ENCODE assay signal across 8 cellular contexts in genomic region chr6:79586548-79586947, GRCh38. TPM values are rescaled to one million over a fixed set of nuclear protein-coding genes. Genes with fewer than 3 reads are reported as not detected.
DNase-seq lines count a peak whose midpoint lies in the region; ATAC-seq and TF ChIP-seq lines count a peak whose summit lies in the region.

No MANE protein-coding gene starts in this region.

- H3K4me1 Mint-ChIP-seq in WTC11, result no peaks in the 10 kb centered on the region

- no peak overlapping the region for H3K27ac Mint-ChIP-seq in WTC11

- no peaks in the 10 kb centered on the region for H3K36me3 ChIP-seq in liver (ENCODE audit: control insufficient read depth in 4 of 4, insufficient read depth in 3 of 4, low read depth in 1 of 4, low read length in 3 of 4)

- H3K4me3 Mint-ChIP-seq in WTC11, result no peak overlapping the region

- no peak overlapping the region for H3K9ac ChIP-seq in liver (ENCODE audit: low read depth in 1 of 2, low read length in 2 of 2)

- no peaks in the 10 kb centered on the region; the same call in 1 of the 2 replicates for H3K27me3 Mint-ChIP-seq in WTC11 (ENCODE audit: low read depth)

- H3K27me3 ChIP-seq in liver (ENCODE audit: control insufficient read depth in 4 of 4, insufficient read depth in 4 of 4, low read length in 3 of 4), result no peaks in the 10 kb centered on the region

- peaks cover 21% of the 10 kb centered on the region for H3K9me3 Mint-ChIP-seq in WTC11

- TF ChIP-seq RAD21 in liver (IDR thresholded peaks at IDR 0.05), result peak; percentile 55 to 78

- DNase-seq in DMS114 treated with DMSO at 0.1 percent for 48 hours (lab: John Stamatoyannopoulos, UW; ENCODE audit: unreplicated experiment) (peak; percentile 8), WTC11 (ENCODE audit: low spot score) (no peak), NCI-H2227 (lab: John Stamatoyannopoulos, UW; ENCODE audit: unreplicated experiment) (no peak), cortex of kidney (lab: John Stamatoyannopoulos, UW) (no peak), epidermal melanocyte (ENCODE audit: insufficient read length, low spot score) (no peak)

- H3K27ac ChIP-seq in liver (ENCODE audit: low read depth in 1 of 2, low read length in 2 of 2), result no peak overlapping the region

- H3K4me1 ChIP-seq in liver (ENCODE audit: control insufficient read depth in 4 of 4, insufficient read depth in 4 of 4, low read length in 3 of 4), result no peaks in the 10 kb centered on the region

- TF ChIP-seq CTCF in WTC11 (IDR thresholded peaks at IDR 0.05) (peak; percentile 38), liver (IDR thresholded peaks at IDR 0.05; ENCODE audit: low read depth, low read length, missing input control) (peak; percentile 56)

- POLR2A ChIA-PET in WTC11 (lab: Charles Lee), result no interaction called here

- CTCF ChIA-PET in WTC11 (lab: Charles Lee), result no interaction called here

- H3K4me3 ChIP-seq in liver (ENCODE audit: low read depth in 1 of 3, low read length in 3 of 3), result no peak overlapping the region

- H3K36me3 Mint-ChIP-seq in WTC11, result peaks cover 10% of the 10 kb centered on the region

- no peaks in the 10 kb centered on the region for H3K9me3 ChIP-seq in liver (ENCODE audit: control insufficient read depth in 4 of 4, low read length in 3 of 4)

- ATAC-seq in HG02973 (IDR thresholded peaks at IDR 0.05; ENCODE audit: unreplicated experiment), result peak; percentile 66
- peak; percentile 98 for ATAC-seq in WTC11
- no peak for ATAC-seq in GM21619 (IDR thresholded peaks at IDR 0.05; ENCODE audit: unreplicated experiment)

TF ChIP-seq in WTC11, 78 proteins besides CTCF, POLR2A, EP300 and RAD21 (continues in another document):
- TF ChIP-seq NFE2L1 (CRISPR knock-in tag; IDR thresholded peaks at IDR 0.05) (no peak), NR1H2 (CRISPR knock-in tag; IDR thresholded peaks at IDR 0.05) (no peak), CREM (CRISPR knock-in tag; IDR thresholded peaks at IDR 0.05) (no peak), MXD4 (CRISPR knock-in tag; IDR thresholded peaks at IDR 0.05; ENCODE audit: borderline replicate concordance) (no peak), ZNF671 (CRISPR knock-in tag; IDR thresholded peaks at IDR 0.05) (no peak), ETV6 (CRISPR knock-in tag; IDR thresholded peaks at IDR 0.05) (no peak), JUN (CRISPR knock-in tag; IDR thresholded peaks at IDR 0.05) (no peak), EMX1 (CRISPR knock-in tag; IDR thresholded peaks at IDR 0.05) (no peak), MLX (CRISPR knock-in tag; IDR thresholded peaks at IDR 0.05) (no peak), STAT6 (CRISPR knock-in tag; conservative IDR thresholded peaks at IDR 0.05; ENCODE audit: low read depth) (no peak), ZNF416 (CRISPR knock-in tag; IDR thresholded peaks at IDR 0.05) (no peak), ZBTB43 (CRISPR knock-in tag; IDR thresholded peaks at IDR 0.05) (no peak), ESRRA (CRISPR knock-in tag; IDR thresholded peaks at IDR 0.05; ENCODE audit: borderline replicate concordance) (no peak), ZNF423 (CRISPR knock-in tag; IDR thresholded peaks at IDR 0.05) (no peak)

TF ChIP-seq in liver, 16 proteins besides CTCF, POLR2A, EP300 and RAD21:
- TF ChIP-seq HNF4A (conservative IDR thresholded peaks at IDR 0.05) (peak; percentile 9 to 64), TAF1 (conservative IDR thresholded peaks at IDR 0.05) (no peak)

RNA-seq across cellular contexts. Expression of gene SH3BGRL2, which starts 44.6 kb away (rescaled TPM):
- total RNA-seq in WTC11 (2021) (13.8 to 16.5 TPM (median 15.5 TPM) in 3 replicates), liver (10 to 100 TPM; 35.8 to 71.3 TPM)
- polyA plus RNA-seq in liver, result 10 to 100 TPM; 23.8 to 32.8 TPM

RNA-seq across cellular contexts. Expression of gene LCA5, which starts 49.3 kb away (rescaled TPM):
- 3.6 to 4.2 TPM (median 3.8 TPM) in 3 replicates for total RNA-seq in WTC11 (2021)
- 1 to 10 TPM in 1 of 2 donors, under 1 TPM in 1; 0.84 to 1.8 TPM for total RNA-seq in liver
- under 1 TPM; 0.39 to 0.46 TPM for polyA plus RNA-seq in liver
